ENCODE assay signal across 11 cellular contexts in genomic region chr7:36191292-36191920, GRCh38. TPM values are rescaled to one million over a fixed set of nuclear protein-coding genes. Genes with fewer than 3 reads are reported as not detected.
DNase-seq lines count a peak whose midpoint lies in the region; ATAC-seq and TF ChIP-seq lines count a peak whose summit lies in the region.
"Had no signal": no experiment of that assay in that cellular context is flagged by ENCODE, and none has a peak within 500 bp of the region (broad histone marks: within the 10 kb centered on the region; RNA-seq: fewer than 3 reads in every experiment).

No MANE protein-coding gene starts in this region.

- peaks cover 52% of the 10 kb centered on the region for H3K4me1 Mint-ChIP-seq in glutamatergic neuron (ENCODE audit: low read depth, unreplicated experiment)

- no peaks in the 10 kb centered on the region for H3K9me3 ChIP-seq in heart right ventricle

- H3K27me3 ChIP-seq in heart right ventricle = no peaks in the 10 kb centered on the region

- H3K27ac ChIP-seq in heart right ventricle = peak overlapping the region in 5 of 10 donors; percentile 3 to 76 (median 25)

- H3K27ac Mint-ChIP-seq in glutamatergic neuron (ENCODE audit: unreplicated experiment) = peak overlapping the region; percentile 96
- H3K27ac Mint-ChIP-seq: naive thymus-derived CD8-positive, alpha-beta T cell had no signal

- H3K4me1 ChIP-seq in heart right ventricle = peaks cover 0 to 66% (median 40%) of the 10 kb centered on the region in 9 donors

- H3K36me3 ChIP-seq in heart right ventricle = no peaks in the 10 kb centered on the region

- peaks cover 18% of the 10 kb centered on the region for H3K36me3 Mint-ChIP-seq in glutamatergic neuron (ENCODE audit: unreplicated experiment)
- H3K36me3 Mint-ChIP-seq: naive thymus-derived CD8-positive, alpha-beta T cell had no signal

- H3K9me3 Mint-ChIP-seq in glutamatergic neuron (ENCODE audit: unreplicated experiment) = peaks cover 17% of the 10 kb centered on the region

- ATAC-seq in heart right ventricle = peak in 5 of 8 donors; percentile 6 to 81 (median 50)
- no peak for ATAC-seq in GM21381 (IDR thresholded peaks at IDR 0.05; ENCODE audit: unreplicated experiment)
- ATAC-seq: naive thymus-derived CD8-positive, alpha-beta T cell had no signal

- H3K4me3 ChIP-seq in heart right ventricle (no peak overlapping the region), NB4 (ENCODE audit: low read depth, low read length) (peak overlapping the region; percentile 37)

- intact Hi-C loops in heart right ventricle (cut with DNase I) (no loop called here), cardiac septum (cut with DNase I) (no loop called here)

- no peak for TF ChIP-seq POLR2A in NB4 (IDR thresholded peaks at IDR 0.05; ENCODE audit: extremely low read depth, insufficient read length)

- TF ChIP-seq CTCF in heart right ventricle (IDR thresholded peaks at IDR 0.05) (no peak), NB4 (IDR thresholded peaks at IDR 0.05; ENCODE audit: low read depth, low read length) (no peak), glutamatergic neuron (IDR thresholded peaks at IDR 0.05; ENCODE audit: partially characterized antibody, unreplicated experiment) (no peak)

- peaks cover 27% of the 10 kb centered on the region for H3K27me3 Mint-ChIP-seq in glutamatergic neuron (ENCODE audit: unreplicated experiment)
- H3K27me3 Mint-ChIP-seq: naive thymus-derived CD8-positive, alpha-beta T cell had no signal

- 70 to 72% methylated on average over 7 of the region's 7 CpGs for WGBS in heart right ventricle, 2 donors

- peak overlapping the region; percentile 78 for H3K4me3 Mint-ChIP-seq in glutamatergic neuron (ENCODE audit: unreplicated experiment)
- H3K4me3 Mint-ChIP-seq: naive thymus-derived CD8-positive, alpha-beta T cell had no signal

- DNase-seq in heart right ventricle (no peak), cardiac septum (ENCODE audit: low spot score) (no peak), NB4 (ENCODE audit: low read depth) (peak; percentile 30), glutamatergic neuron (no peak), NCI-H748 treated with DMSO at 0.1 percent for 48 hours (lab: John Stamatoyannopoulos, UW) (no peak), OCI-M2 (lab: John Stamatoyannopoulos, UW; ENCODE audit: unreplicated experiment) (no peak)
- DNase-seq in effector CD8-positive, alpha-beta T cell (lab: John Stamatoyannopoulos, UW) = no peak
- DNase-seq: activated CD4-positive, CD25-positive, alpha-beta regulatory T cell treated with anti-CD3 and anti-CD28 coated beads, Interleukin-2, amount 50 U/mL, for 72 hours; naive thymus-derived CD8-positive, alpha-beta T cell; stimulated activated CD4-positive, alpha-beta T cell treated with anti-CD3 and anti-CD28 coated beads, Interleukin-4, amount 100 ng/mL, for 24 hours had no signal

RNA-seq across cellular contexts. Expression of gene EEPD1, which starts 38.4 kb away (rescaled TPM):
- 10 to 100 TPM in 2 of 10 donors, 1 to 10 TPM in 8; 6.1 to 14.7 (median 8.4) TPM for total RNA-seq in heart right ventricle
- polyA plus RNA-seq in heart right ventricle = 10 to 100 TPM in 1 of 2 donors, 1 to 10 TPM in 1; 6.7 to 15.2 TPM
- total RNA-seq in cardiac septum = 6.6 TPM
- 63.9 TPM for total RNA-seq in glutamatergic neuron (ENCODE audit: unreplicated experiment)
